In genomic region chr3:150251654-150252053, GRCh38 we compare ENCODE assay signal across 12 cellular contexts.
DNase-seq lines count a peak whose midpoint lies in the region; ATAC-seq lines count a peak whose summit lies in the region.
"Had no signal": no experiment of that assay in that cellular context is flagged by ENCODE, and none has a peak within 500 bp of the region (broad histone marks: within the 10 kb centered on the region; RNA-seq: fewer than 3 reads in every experiment).

No MANE protein-coding gene starts in this region.

- H2AFZ ChIP-seq in GM23248: peak overlapping the region; percentile 40
- H2AFZ ChIP-seq: PC-9 had no signal

- peak; percentile 66 for DNase-seq in GM23248
- DNase-seq in amniotic epithelial cell (ENCODE audit: low read depth): peak; percentile 56
- DNase-seq in foreskin melanocyte: peak; percentile 93
- DNase-seq in sciatic nerve (ENCODE audit: low spot score): no peak
- DNase-seq in SK-N-DZ (ENCODE audit: low spot score): no peak
- no peak for DNase-seq in NOMO-1 treated with DMSO at 0.1 percent for 48 hours (lab: John Stamatoyannopoulos, UW; ENCODE audit: unreplicated experiment)
- no peak for DNase-seq in NCI-H2196 treated with DMSO at 0.1 percent for 48 hours (lab: John Stamatoyannopoulos, UW; ENCODE audit: unreplicated experiment)
- DNase-seq: activated naive CD4-positive, alpha-beta T cell; colonic mucosa; NCI-H1092; PC-9 had no signal

- H3K27me3 ChIP-seq in GM23248 (replicated peaks; ENCODE audit: insufficient read depth): no peaks in the 10 kb centered on the region
- H3K27me3 ChIP-seq: colonic mucosa had no signal

- peaks cover 17% of the 10 kb centered on the region for H3F3A ChIP-seq in GM23248 (ENCODE audit: insufficient read depth)

- peak; percentile 14 for ATAC-seq in sciatic nerve
- no peak for ATAC-seq in GM21619 (IDR thresholded peaks at IDR 0.05; ENCODE audit: unreplicated experiment)

- peak overlapping the region; percentile 34; the same call in 1 of the 2 replicates for H3K9ac ChIP-seq in GM23248

- H3K4me3 ChIP-seq in GM23248: no peak overlapping the region
- H3K4me3 ChIP-seq: colonic mucosa, PC-9 had no signal

- H3K4me1 ChIP-seq in GM23248 (ENCODE audit: insufficient read depth): peaks cover 47% of the 10 kb centered on the region
- H3K4me1 ChIP-seq: colonic mucosa had no signal

- H4K20me1 ChIP-seq in GM23248 (ENCODE audit: insufficient read depth): no peaks in the 10 kb centered on the region

- no peaks in the 10 kb centered on the region for H3K9me2 ChIP-seq in GM23248 (ENCODE audit: insufficient read depth)

- peak overlapping the region; percentile 53 for H3K27ac ChIP-seq in GM23248
- H3K27ac ChIP-seq: colonic mucosa, PC-9 had no signal

- intact Hi-C loops in sciatic nerve (cut with DNase I): no loop called here

- no peaks in the 10 kb centered on the region for H3K9me3 ChIP-seq in GM23248 (ENCODE audit: low read depth)
- H3K9me3 ChIP-seq: colonic mucosa had no signal

- no peaks in the 10 kb centered on the region for H3K36me3 ChIP-seq in GM23248 (ENCODE audit: low read depth)
- H3K36me3 ChIP-seq: colonic mucosa had no signal

- WGBS in GM23248 (ENCODE audit: low coverage in 1 of 2, low lambda C conversion rate in 2 of 2, missing lambda C conversion rate in 2 of 2), 2 experiments: 11 to 13% methylated on average over 2 of the region's 2 CpGs

- in situ Hi-C loops in GM23248 (cut with MboI): no loop called here

- H3K4me2 ChIP-seq in GM23248 (ENCODE audit: unreplicated experiment): peak overlapping the region; percentile 52
- H3K4me2 ChIP-seq: PC-9 had no signal

- no peaks in the 10 kb centered on the region for H3K79me2 ChIP-seq in GM23248 (ENCODE audit: insufficient read depth)

Comparison
In these comparisons a context has a peak if more than half of its experiments do, and no peak if none do; other contexts are left out.
1. DNase-seq: peak in GM23248 (single experiment), amniotic epithelial cell (single experiment) and foreskin melanocyte (single experiment); none in sciatic nerve (single experiment), SK-N-DZ (single experiment), NOMO-1 treated with DMSO at 0.1 percent for 48 hours (single experiment) and NCI-H2196 treated with DMSO at 0.1 percent for 48 hours (single experiment).